8 cellular contexts compared by ENCODE assay signal in the genomic region with DNA sequence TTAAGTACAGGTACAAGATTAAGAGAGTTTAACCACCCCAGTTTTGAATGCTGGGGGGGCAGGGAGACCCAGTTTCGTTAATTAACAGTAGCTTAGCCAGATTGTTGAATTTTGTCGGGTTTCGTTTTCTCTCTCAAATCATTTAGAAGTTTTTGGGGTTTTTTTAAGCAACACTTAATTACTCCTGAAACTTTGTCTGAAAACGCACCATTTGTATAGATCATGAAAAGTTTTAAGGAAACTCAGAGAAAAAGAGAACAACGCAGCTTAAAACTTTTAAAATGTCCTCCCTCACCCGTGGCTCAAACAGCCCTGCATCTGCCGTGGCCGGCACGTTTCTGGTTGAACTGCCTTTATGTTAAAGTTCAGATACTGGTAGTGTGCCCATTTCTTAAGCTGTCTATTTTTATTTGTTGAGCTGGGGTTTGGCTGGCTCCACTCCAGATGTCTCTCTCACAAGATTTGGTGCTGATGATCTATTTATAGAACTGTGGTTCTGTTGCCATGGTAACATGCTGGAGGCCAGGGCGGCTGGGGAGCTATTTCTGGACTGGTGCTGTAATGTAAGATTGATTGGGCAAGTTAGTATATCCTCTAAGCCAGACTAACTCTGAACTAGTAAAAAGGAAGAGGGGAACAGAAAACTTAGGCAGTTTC. TPM values are rescaled to one million over a fixed set of nuclear protein-coding genes. Genes with fewer than 3 reads are reported as not detected.
DNase-seq lines count a peak whose midpoint lies in the region; ATAC-seq and TF ChIP-seq lines count a peak whose summit lies in the region.

No MANE protein-coding gene starts in this region.

- no peak overlapping the region for H3K4me3 ChIP-seq in ovary
- no peak overlapping the region for H3K4me3 ChIP-seq in mesendoderm (ENCODE audit: low read length)

- no peak overlapping the region for H3K4me2 ChIP-seq in mesendoderm (ENCODE audit: low read length)

- TF ChIP-seq EP300 in ovary (IDR thresholded peaks at IDR 0.05): no peak

- no peaks in the 10 kb centered on the region for H3K36me3 ChIP-seq in ovary
- peaks cover 35% of the 10 kb centered on the region for H3K36me3 ChIP-seq in mesendoderm (ENCODE audit: control insufficient read depth, insufficient read depth, low read length)

- 5 to 6% (median 5%) methylated on average over 10 of the region's 10 CpGs for WGBS in ovary, 3 donors
- no CpG with 5 or more reads among the region's 10 CpGs for WGBS in mesendoderm (ENCODE audit: extremely low coverage, insufficient coverage, low lambda C conversion rate)

- no peak overlapping the region for H2BK15ac ChIP-seq in mesendoderm (replicated peaks; ENCODE audit: low read depth)

- no peaks in the 10 kb centered on the region for H3K27me3 ChIP-seq in ovary
- no peaks in the 10 kb centered on the region for H3K27me3 ChIP-seq in mesendoderm (ENCODE audit: insufficient read depth, low read length, poor library complexity)

- no peak overlapping the region for H3K18ac ChIP-seq in mesendoderm (ENCODE audit: low read length)

- no peak overlapping the region for H3K4ac ChIP-seq in mesendoderm (ENCODE audit: low read depth, low read length)

- no peak overlapping the region for H3K56ac ChIP-seq in mesendoderm (ENCODE audit: low read length)

- no peak overlapping the region for H3K9ac ChIP-seq in mesendoderm (ENCODE audit: low read length)

- peaks cover 13% of the 10 kb centered on the region for H3K79me1 ChIP-seq in mesendoderm (ENCODE audit: low read length)

- no peak for TF ChIP-seq CTCF in ovary (IDR thresholded peaks at IDR 0.05)

- H3K4me1 ChIP-seq in ovary (ENCODE audit: insufficient read depth): peaks cover 9% of the 10 kb centered on the region
- no peaks in the 10 kb centered on the region for H3K4me1 ChIP-seq in mesendoderm (ENCODE audit: control insufficient read depth, low read depth, low read length)

- H2BK120ac ChIP-seq in mesendoderm (ENCODE audit: low read depth, low read length): no peak overlapping the region

- H3K36me3 Mint-ChIP-seq in activated naive CD4-positive, alpha-beta T cell treated with anti-CD3 and anti-CD28 coated beads, Interleukin-2, amount 50 U/mL, for 72 hours: peaks cover 41 to 76% of the 10 kb centered on the region in 2 donors

- no peak overlapping the region for H2BK5ac ChIP-seq in mesendoderm (ENCODE audit: low read length)

- peak overlapping the region; percentile 65 to 96 for H3K27ac Mint-ChIP-seq in activated naive CD4-positive, alpha-beta T cell treated with anti-CD3 and anti-CD28 coated beads, Interleukin-2, amount 50 U/mL, for 72 hours

- no peak overlapping the region for H4K8ac ChIP-seq in mesendoderm (ENCODE audit: low read depth, low read length)

- H3K27ac ChIP-seq in ovary (peak overlapping the region in 1 of 2 donors; percentile 39), mesendoderm (ENCODE audit: low read depth, low read length) (no peak overlapping the region)

- DNase-seq in ELR (ENCODE audit: low read depth) (peak; percentile 77), HT-29 (ENCODE audit: low spot score) (peak; percentile 93), RKO (ENCODE audit: low spot score) (peak; percentile 49), globus pallidus (ENCODE audit: low spot score) (peak; percentile 90), ovary (peak; percentile 77 to 92 (median 85)), mesendoderm (no peak)
- peak in 1 of 2 donors; percentile 50 for DNase-seq in activated naive CD4-positive, alpha-beta T cell treated with anti-CD3 and anti-CD28 coated beads, Interleukin-2, amount 50 U/mL, for 72 hours (ENCODE audit: low spot score in 2 of 2)

- H3K9me3 ChIP-seq in ovary: no peaks in the 10 kb centered on the region

- no peak overlapping the region for H3K23ac ChIP-seq in mesendoderm (ENCODE audit: low read length)

- peaks cover 11% of the 10 kb centered on the region for H3K79me2 ChIP-seq in mesendoderm (ENCODE audit: control insufficient read depth, insufficient read depth, low read length)

- ATAC-seq in GM21526 (IDR thresholded peaks at IDR 0.05; ENCODE audit: low FRiP score, unreplicated experiment): peak; percentile 66
- peak; percentile 68 to 80 for ATAC-seq in activated naive CD4-positive, alpha-beta T cell treated with anti-CD3 and anti-CD28 coated beads, Interleukin-2, amount 50 U/mL, for 72 hours

- no peak overlapping the region for H2AK5ac ChIP-seq in mesendoderm (ENCODE audit: low read length)

- intact Hi-C loops in ovary (cut with DNase I): no loop called here

- TF ChIP-seq POLR2A in ovary (IDR thresholded peaks at IDR 0.05): no peak

- no peak overlapping the region for H4K5ac ChIP-seq in mesendoderm (ENCODE audit: low read length)

- no peaks in the 10 kb centered on the region for H3K9me3 Mint-ChIP-seq in activated naive CD4-positive, alpha-beta T cell treated with anti-CD3 and anti-CD28 coated beads, Interleukin-2, amount 50 U/mL, for 72 hours

RNA-seq across cellular contexts. Expression of a gene that starts 55.1 kb away (rescaled TPM):
- 805 and 888 TPM in 2 replicates for total RNA-seq in HT-29 (2014; rRNA removed; shearing (Covaris generic))
- 100 to 1,000 TPM; 624 to 863 TPM for total RNA-seq in activated naive CD4-positive, alpha-beta T cell treated with anti-CD3 and anti-CD28 coated beads, Interleukin-2, amount 50 U/mL, for 72 hours
- total RNA-seq in ovary: 100 to 1,000 TPM; 330 to 852 (median 669) TPM
- 1,000 to 10,000 TPM in 1 of 2 donors, 100 to 1,000 TPM in 1; 731 to 1,311 TPM for polyA plus RNA-seq in ovary
- polyA plus RNA-seq in mesendoderm (2013, experiment 1 of 2): 871 TPM
- 882 TPM for polyA plus RNA-seq in mesendoderm (2013, experiment 2 of 2)

RNA-seq across cellular contexts. Expression of a gene that starts 56.9 kb away (rescaled TPM):
- total RNA-seq in HT-29 (2014; rRNA removed; shearing (Covaris generic)): not detected in 2 replicates
- total RNA-seq in activated naive CD4-positive, alpha-beta T cell treated with anti-CD3 and anti-CD28 coated beads, Interleukin-2, amount 50 U/mL, for 72 hours: 1 to 10 TPM; 3.0 to 3.4 TPM
- total RNA-seq in ovary: under 1 TPM in 5 of 7 donors, not detected in 2; 0.12 to 0.37 (median 0.18) TPM
- polyA plus RNA-seq in ovary: under 1 TPM; 0.10 to 0.22 TPM
- polyA plus RNA-seq in mesendoderm (2013, experiment 1 of 2): 1.6 TPM
- 1.6 TPM for polyA plus RNA-seq in mesendoderm (2013, experiment 2 of 2)
